ENCODE assay signal across 9 cellular contexts in genomic region chr20:30811896-30812671, GRCh38.
DNase-seq lines count a peak whose midpoint lies in the region; ATAC-seq and TF ChIP-seq lines count a peak whose summit lies in the region.
"Had no signal": no experiment of that assay in that cellular context is flagged by ENCODE, and none has a peak within 500 bp of the region (broad histone marks: within the 10 kb centered on the region; RNA-seq: fewer than 3 reads in every experiment).

No MANE protein-coding gene starts in this region.

- no peak overlapping the region for H3K4me2 ChIP-seq in fibroblast of lung (ENCODE audit: extremely low read depth, insufficient read depth, low read length)
- H3K4me2 ChIP-seq in osteoblast (ENCODE audit: insufficient read depth, low read length), result no peak overlapping the region

- DNase-seq in AG08395 (ENCODE audit: low spot score) (peak; percentile 19), NCI-H748 treated with DMSO at 0.1 percent for 48 hours (lab: John Stamatoyannopoulos, UW) (peak; percentile 73), fibroblast of lung (ENCODE audit: low read depth in 2 of 2) (peak; percentile 49 to 53), osteoblast (ENCODE audit: insufficient read length, low spot score, missing footprints) (peak; percentile 80), NCI-H187 treated with DMSO at 0.1 percent for 48 hours (lab: John Stamatoyannopoulos, UW) (no peak)

- H3K79me2 ChIP-seq in fibroblast of lung (ENCODE audit: control insufficient read depth, insufficient read depth, low read length) (no peaks in the 10 kb centered on the region), osteoblast (ENCODE audit: insufficient read depth, low read length) (no peaks in the 10 kb centered on the region)

- ATAC-seq in GM21423 (IDR thresholded peaks at IDR 0.05; ENCODE audit: unreplicated experiment), result peak; percentile 68
- ATAC-seq in GM18519 (IDR thresholded peaks at IDR 0.05; ENCODE audit: low FRiP score, unreplicated experiment), result no peak
- no peak for ATAC-seq in HG03378 (IDR thresholded peaks at IDR 0.05; ENCODE audit: unreplicated experiment)

- H3K27ac ChIP-seq in fibroblast of lung (ENCODE audit: insufficient read depth, low read length), result no peak overlapping the region
- H3K27ac ChIP-seq in osteoblast (ENCODE audit: low read depth, low read length), result no peak overlapping the region
- H3K27ac ChIP-seq: ovary had no signal

- H3K36me3 ChIP-seq in fibroblast of lung (ENCODE audit: control insufficient read depth, insufficient read depth, low read length) (no peaks in the 10 kb centered on the region), osteoblast (ENCODE audit: insufficient read depth, low read length) (no peaks in the 10 kb centered on the region)
- H3K36me3 ChIP-seq: ovary had no signal

- no peaks in the 10 kb centered on the region for H3K4me1 ChIP-seq in fibroblast of lung (ENCODE audit: control insufficient read depth, extremely low read depth, insufficient read depth, low read length)
- no peaks in the 10 kb centered on the region for H3K4me1 ChIP-seq in osteoblast (ENCODE audit: insufficient read depth, low read length)

- no peak overlapping the region for H2AFZ ChIP-seq in fibroblast of lung (ENCODE audit: low read length)
- H2AFZ ChIP-seq in osteoblast (ENCODE audit: low read length), result no peak overlapping the region

- H3K9me3 ChIP-seq in fibroblast of lung (ENCODE audit: control insufficient read depth, insufficient read depth, low read depth, low read length) (no peaks in the 10 kb centered on the region), osteoblast (ENCODE audit: low read depth, low read length) (no peaks in the 10 kb centered on the region)

- no peak overlapping the region for H3K9ac ChIP-seq in fibroblast of lung (ENCODE audit: insufficient read depth, low read length)

- no peaks in the 10 kb centered on the region for H3K27me3 ChIP-seq in fibroblast of lung (ENCODE audit: control insufficient read depth, insufficient read depth, low read length)
- H3K27me3 ChIP-seq in osteoblast (ENCODE audit: insufficient read depth, low read length), result no peaks in the 10 kb centered on the region
- H3K27me3 ChIP-seq: ovary had no signal

- H3K4me3 ChIP-seq in fibroblast of lung (replicated peaks in 1 of 4; ENCODE audit: control extremely low read depth in 1 of 4, insufficient read depth in 1 of 4, low read depth in 3 of 4, low read length in 4 of 4) (peak overlapping the region in 2 of 4 experiments; percentile 32 to 42), osteoblast (ENCODE audit: insufficient read depth, low read length) (peak overlapping the region; percentile 22)
- H3K4me3 ChIP-seq: ovary had no signal

- TF ChIP-seq CTCF in fibroblast of lung (conservative IDR thresholded peaks at IDR 0.05 in 1 of 2, IDR thresholded peaks at IDR 0.05 in 1 of 2; ENCODE audit: low read depth in 1 of 2, low read length in 2 of 2) (no peak), osteoblast (IDR thresholded peaks at IDR 0.05; ENCODE audit: extremely low read depth, low read depth, low read length) (no peak)

- H4K20me1 ChIP-seq in fibroblast of lung (ENCODE audit: control insufficient read depth, extremely low read depth, insufficient read depth, low read length) (no peaks in the 10 kb centered on the region), osteoblast (ENCODE audit: insufficient read depth, low read length) (no peaks in the 10 kb centered on the region)
